In genomic region chr6:120077489-120077888, GRCh38 we compare ENCODE assay signal across 10 cellular contexts.
DNase-seq lines count a peak whose midpoint lies in the region; ATAC-seq and TF ChIP-seq lines count a peak whose summit lies in the region.
"Had no signal": no experiment of that assay in that cellular context is flagged by ENCODE, and none has a peak within 500 bp of the region (broad histone marks: within the 10 kb centered on the region; RNA-seq: fewer than 3 reads in every experiment).

No MANE protein-coding gene starts in this region.

- ATAC-seq in GM18505 (IDR thresholded peaks at IDR 0.05; ENCODE audit: unreplicated experiment): no peak
- no peak for ATAC-seq in HG02852 (IDR thresholded peaks at IDR 0.05; ENCODE audit: unreplicated experiment)

- DNase-seq in GM03348 (ENCODE audit: low spot score): peak; percentile 7
- peak; percentile 16 for DNase-seq in LoVo (ENCODE audit: low spot score)
- DNase-seq in astrocyte of the cerebellum (ENCODE audit: low read depth): no peak
- peak; percentile 19 for DNase-seq in kidney tubule cell (ENCODE audit: low spot score)
- DNase-seq in activated T-cell treated with anti-CD3 and anti-CD28 coated beads, Interleukin-2, amount 50 U/mL, for 48 hours: no peak
- DNase-seq in NCI-H2029 (lab: John Stamatoyannopoulos, UW): no peak
- DNase-seq: DMS79, spleen had no signal

- H3K4me3 ChIP-seq in astrocyte of the cerebellum (ENCODE audit: low read depth, low read length): no peak overlapping the region
- H3K4me3 ChIP-seq: spleen had no signal

- TF ChIP-seq POLR2A in GM18505 (IDR thresholded peaks at IDR 0.05; ENCODE audit: borderline replicate concordance, extremely low read depth, insufficient read depth, insufficient read length): no peak

- in situ Hi-C loops in astrocyte of the cerebellum (cut with HindIII; ENCODE audit: low sequenced_read_pairs): no loop called here

- peak; percentile 32 for TF ChIP-seq CTCF in astrocyte of the cerebellum (IDR thresholded peaks at IDR 0.05; ENCODE audit: low read depth, low read length, missing control alignments)

Comparison
In these comparisons a context has a peak if more than half of its experiments do, and no peak if none do; other contexts are left out.
1. DNase-seq: peak in GM03348 (single experiment), LoVo (single experiment) and kidney tubule cell (single experiment); none in astrocyte of the cerebellum (single experiment), activated T-cell treated with anti-CD3 and anti-CD28 coated beads, Interleukin-2, amount 50 U/mL, for 48 hours (0 of 2) and NCI-H2029 (single experiment).